ENCODE assay signal across 12 cellular contexts in genomic region chr21:44685050-44685449, GRCh38. TPM values are rescaled to one million over a fixed set of nuclear protein-coding genes. Genes with fewer than 3 reads are reported as not detected.
DNase-seq lines count a peak whose midpoint lies in the region; ATAC-seq and TF ChIP-seq lines count a peak whose summit lies in the region.
"Not testable (repeated sequence)": the region's sequence is repeated elsewhere in the genome, so short reads cannot be mapped to it uniquely, and the experiment has no call there.
"Had no signal": no experiment of that assay in that cellular context is flagged by ENCODE, and none has a peak within 500 bp of the region (broad histone marks: within the 10 kb centered on the region; RNA-seq: fewer than 3 reads in every experiment).

No MANE protein-coding gene starts in this region.

- not testable (repeated sequence) for H2BK20ac ChIP-seq in H9 (ENCODE audit: low read depth, low read length, poor library complexity, severe bottlenecking)

- H3K4me3 Mint-ChIP-seq in H9; activated CD8-positive, alpha-beta T cell treated with anti-CD3 and anti-CD28 coated beads, Interleukin-2, amount 10 ng/mL, durations not matched to agents 7 days and 5 days; osteocyte (ENCODE audit: unreplicated experiment): not testable (repeated sequence)

- H3K18ac ChIP-seq in H9 (ENCODE audit: insufficient read length, low read depth, low read length), result not testable (repeated sequence)

- not testable (repeated sequence) for H2BK5ac ChIP-seq in H9 (ENCODE audit: insufficient read length, low read length)

- H3K4me1 ChIP-seq in H9 (ENCODE audit: insufficient read depth, low read length); upper lobe of right lung: not testable (repeated sequence)

- not testable (repeated sequence) for TF ChIP-seq CTCF in H9 (conservative IDR thresholded peaks at IDR 0.05); coronary artery (IDR thresholded peaks at IDR 0.05); osteocyte (IDR thresholded peaks at IDR 0.05); upper lobe of right lung (IDR thresholded peaks at IDR 0.05)

- H3K4me1 Mint-ChIP-seq in H9, result peaks cover 25 to 27% of the 10 kb centered on the region in 2 experiments
- H3K4me1 Mint-ChIP-seq in activated CD8-positive, alpha-beta T cell treated with anti-CD3 and anti-CD28 coated beads, Interleukin-2, amount 10 ng/mL, durations not matched to agents 7 days and 5 days (ENCODE audit: low read depth), result not testable (repeated sequence)
- peaks cover 15% of the 10 kb centered on the region for H3K4me1 Mint-ChIP-seq in osteocyte (ENCODE audit: unreplicated experiment)

- not testable (repeated sequence) for H3K79me2 ChIP-seq in H9 (ENCODE audit: insufficient read depth, low read length)

- not testable (repeated sequence) for H3K23ac ChIP-seq in H9 (ENCODE audit: insufficient read length, low read depth, low read length)

- ATAC-seq in activated CD8-positive, alpha-beta T cell treated with anti-CD3 and anti-CD28 coated beads, Interleukin-2, amount 10 ng/mL, durations not matched to agents 7 days and 5 days; upper lobe of right lung: not testable (repeated sequence)

- WGBS in H9 (ENCODE audit: extremely low coverage, insufficient read length, low lambda C conversion rate), result no CpG with 5 or more reads among the region's 6 CpGs

- H3K14ac ChIP-seq in H9 (ENCODE audit: insufficient read depth, low read length), result not testable (repeated sequence)

- intact Hi-C loops in upper lobe of right lung (cut with DNase I), result not testable (repeated sequence)

- not testable (repeated sequence) for H4K5ac ChIP-seq in H9 (ENCODE audit: insufficient read length, low read depth, low read length)

- H3T11ph ChIP-seq in H9 (ENCODE audit: low read length), result not testable (repeated sequence)

- not testable (repeated sequence) for H2AK5ac ChIP-seq in H9 (ENCODE audit: insufficient read length, low read length)

- CTCF ChIA-PET in activated CD8-positive, alpha-beta T cell treated with anti-CD3 and anti-CD28 coated beads, Interleukin-2, amount 10 ng/mL, durations not matched to agents 7 days and 5 days (lab: Charles Lee), result not testable (repeated sequence)

- not testable (repeated sequence) for H3K27ac ChIP-seq in H9 (ENCODE audit: insufficient read length, low read depth, low read length); coronary artery; upper lobe of right lung

- H3K36me3 Mint-ChIP-seq in H9 (ENCODE audit: insufficient read depth in 1 of 3, low read depth in 3 of 3); activated CD8-positive, alpha-beta T cell treated with anti-CD3 and anti-CD28 coated beads, Interleukin-2, amount 10 ng/mL, durations not matched to agents 7 days and 5 days (ENCODE audit: low read depth); osteocyte (ENCODE audit: unreplicated experiment): not testable (repeated sequence)

- H4K20me1 ChIP-seq in H9 (ENCODE audit: control insufficient read depth, insufficient read depth, insufficient read length), result not testable (repeated sequence)

- not testable (repeated sequence) for H3K79me1 ChIP-seq in H9 (ENCODE audit: insufficient read depth, low read depth, low read length, poor library complexity, severe bottlenecking)

- H3K27me3 Mint-ChIP-seq in H9 (ENCODE audit: low read depth), result peaks cover 32% of the 10 kb centered on the region
- H3K27me3 Mint-ChIP-seq in activated CD8-positive, alpha-beta T cell treated with anti-CD3 and anti-CD28 coated beads, Interleukin-2, amount 10 ng/mL, durations not matched to agents 7 days and 5 days (ENCODE audit: low read depth), result not testable (repeated sequence)
- peaks cover 76% of the 10 kb centered on the region for H3K27me3 Mint-ChIP-seq in osteocyte (ENCODE audit: unreplicated experiment)

- H3K4me3 ChIP-seq in coronary artery, upper lobe of right lung: not testable (repeated sequence)

- not testable (repeated sequence) for H4K91ac ChIP-seq in H9 (ENCODE audit: insufficient read length, low read depth, low read length)

- not testable (repeated sequence) for H4K8ac ChIP-seq in H9 (replicated peaks; ENCODE audit: insufficient read length, low read depth, low read length)

- not testable (repeated sequence) for H2BK15ac ChIP-seq in H9 (ENCODE audit: low read depth, low read length)

- not testable (repeated sequence) for H2BK120ac ChIP-seq in H9 (ENCODE audit: low read depth, low read length, poor library complexity, severe bottlenecking)

- DNase-seq in H9 (peak; percentile 16), coronary artery (ENCODE audit: low spot score) (peak; percentile 45), osteocyte (ENCODE audit: extremely low spot score, unreplicated experiment) (peak; percentile 67), upper lobe of right lung (peak; percentile 56)
- peak; percentile 18 for DNase-seq in activated CD8-positive, alpha-beta T cell treated with anti-CD3 and anti-CD28 coated beads, Interleukin-2, amount 10 ng/mL, durations not matched to agents 7 days and 5 days
- peak; percentile 51 for DNase-seq in activated effector memory CD4-positive, alpha-beta T cell treated with anti-CD3 and anti-CD28 coated beads, Interleukin-2, amount 50 U/mL, for 16 hours

- H3K4ac ChIP-seq in H9 (ENCODE audit: low read depth, low read length), result not testable (repeated sequence)

- H3K4me2 ChIP-seq in H9 (ENCODE audit: insufficient read depth, insufficient read length, low read length), result not testable (repeated sequence)

- not testable (repeated sequence) for H3K23me2 ChIP-seq in H9 (ENCODE audit: insufficient read length, low read depth, low read length, poor library complexity, severe bottlenecking)

- not testable (repeated sequence) for H2BK12ac ChIP-seq in H9 (ENCODE audit: insufficient read length, low read depth, low read length)

- not testable (repeated sequence) for H3K36me3 ChIP-seq in upper lobe of right lung

- POLR2A ChIA-PET in activated CD8-positive, alpha-beta T cell treated with anti-CD3 and anti-CD28 coated beads, Interleukin-2, amount 10 ng/mL, durations not matched to agents 7 days and 5 days (lab: Charles Lee), result not testable (repeated sequence)

- not testable (repeated sequence) for H2AFZ ChIP-seq in H9 (ENCODE audit: low read length)

- H3K27me3 ChIP-seq in H9 (ENCODE audit: insufficient read depth, low read length); upper lobe of right lung: not testable (repeated sequence)

- not testable (repeated sequence) for H3K56ac ChIP-seq in H9 (ENCODE audit: insufficient read length, low read depth, low read length)

- not testable (repeated sequence) for H3K9me3 ChIP-seq in H9 (ENCODE audit: control insufficient read depth, low read depth, low read length); upper lobe of right lung

- not testable (repeated sequence) for H3K9me3 Mint-ChIP-seq in H9; activated CD8-positive, alpha-beta T cell treated with anti-CD3 and anti-CD28 coated beads, Interleukin-2, amount 10 ng/mL, durations not matched to agents 7 days and 5 days (ENCODE audit: insufficient read depth); osteocyte (ENCODE audit: unreplicated experiment)

- H3K27ac Mint-ChIP-seq in H9; activated CD8-positive, alpha-beta T cell treated with anti-CD3 and anti-CD28 coated beads, Interleukin-2, amount 10 ng/mL, durations not matched to agents 7 days and 5 days; osteocyte (ENCODE audit: unreplicated experiment): not testable (repeated sequence)

- H3K9ac ChIP-seq in H9 (ENCODE audit: extremely low read depth, insufficient read length, low read length), result not testable (repeated sequence)

RNA-seq across cellular contexts. Expression of gene KRTAP12-1, which starts 3.1 kb away (rescaled TPM):
- total RNA-seq in H9 (2021), result not detected in 2 replicates
- not detected for total RNA-seq in activated CD8-positive, alpha-beta T cell treated with anti-CD3 and anti-CD28 coated beads, Interleukin-2, amount 10 ng/mL, durations not matched to agents 7 days and 5 days
- not detected in 2 replicates for total RNA-seq in osteocyte
- total RNA-seq in upper lobe of right lung, result not detected
- total RNA-seq: A172; B cell; Caco-2; Calu3; CD4-positive, alpha-beta T cell; CD8-positive, alpha-beta T cell had no signal

RNA-seq across cellular contexts. Expression of gene KRTAP10-12, which starts 11.9 kb away (rescaled TPM):
- total RNA-seq in H9 (2021) (not detected in 2 replicates), osteocyte (not detected in 2 replicates), upper lobe of right lung (not detected)
- not detected for total RNA-seq in activated CD8-positive, alpha-beta T cell treated with anti-CD3 and anti-CD28 coated beads, Interleukin-2, amount 10 ng/mL, durations not matched to agents 7 days and 5 days
- total RNA-seq: A172; B cell; Caco-2; Calu3; CD4-positive, alpha-beta T cell; CD8-positive, alpha-beta T cell had no signal

RNA-seq across cellular contexts. Expression of gene KRTAP12-2, which starts 18.3 kb away (rescaled TPM):
- total RNA-seq in H9 (2021), result not detected in 2 replicates
- not detected for total RNA-seq in activated CD8-positive, alpha-beta T cell treated with anti-CD3 and anti-CD28 coated beads, Interleukin-2, amount 10 ng/mL, durations not matched to agents 7 days and 5 days
- total RNA-seq in osteocyte, result not detected in 2 replicates
- total RNA-seq in upper lobe of right lung, result not detected
- total RNA-seq: A172; B cell; Caco-2; Calu3; CD4-positive, alpha-beta T cell; CD8-positive, alpha-beta T cell had no signal

RNA-seq across cellular contexts. Expression of gene TSPEAR, which starts 26.3 kb away (rescaled TPM):
- total RNA-seq in H9 (2021) (1.2 and 1.3 TPM in 2 replicates), osteocyte (not detected in 2 replicates), upper lobe of right lung (0.23 TPM)
- total RNA-seq in activated CD8-positive, alpha-beta T cell treated with anti-CD3 and anti-CD28 coated beads, Interleukin-2, amount 10 ng/mL, durations not matched to agents 7 days and 5 days, result not detected
- total RNA-seq: A172; B cell; Calu3; CD4-positive, alpha-beta T cell; CD8-positive, alpha-beta T cell had no signal

RNA-seq across cellular contexts. Expression of gene KRTAP12-3, which starts 27.3 kb away (rescaled TPM):
- not detected in 2 replicates for total RNA-seq in H9 (2021)
- total RNA-seq in activated CD8-positive, alpha-beta T cell treated with anti-CD3 and anti-CD28 coated beads, Interleukin-2, amount 10 ng/mL, durations not matched to agents 7 days and 5 days, result not detected
- not detected in 2 replicates for total RNA-seq in osteocyte
- not detected for total RNA-seq in upper lobe of right lung
- total RNA-seq: A172; B cell; Caco-2; Calu3; CD4-positive, alpha-beta T cell had no signal

Comparison
In these comparisons a context has a peak if more than half of its experiments do, and no peak if none do; other contexts are left out.
1. DNase-seq: peak in every context shown above with its lines; median percentile 67 in osteocyte; 56 in upper lobe of right lung; 51 in activated effector memory CD4-positive, alpha-beta T cell treated with anti-CD3 and anti-CD28 coated beads, Interleukin-2, amount 50 U/mL, for 16 hours; 45 in coronary artery; 18 in activated CD8-positive, alpha-beta T cell treated with anti-CD3 and anti-CD28 coated beads, Interleukin-2, amount 10 ng/mL, durations not matched to agents 7 days and 5 days; 16 in H9.